Comparison of ENCODE assay signal across 13 cellular contexts in the genomic region with DNA sequence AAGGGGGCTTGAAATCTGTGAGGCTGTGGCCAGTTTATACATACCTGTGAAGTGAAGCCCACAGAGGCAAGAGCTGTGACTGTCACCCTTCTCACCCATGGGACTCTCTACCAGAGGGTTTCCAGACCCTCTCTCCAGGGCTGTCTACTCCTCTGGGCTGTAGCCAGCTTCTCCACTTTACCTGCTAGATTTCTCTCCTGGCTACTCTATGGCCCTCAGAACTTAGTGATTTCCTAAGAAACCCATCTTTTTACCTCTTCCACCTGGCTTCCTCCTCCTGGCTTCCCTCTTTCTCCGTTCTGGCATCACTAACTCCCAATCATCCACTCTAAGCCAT.
A peak's percentile ranks its signal among the peaks of the same experiment; 100 is the strongest.
DNase-seq lines count a peak whose midpoint lies in the region; ATAC-seq and TF ChIP-seq lines count a peak whose summit lies in the region.
"Had no signal": no experiment of that assay in that cellular context is flagged by ENCODE, and none has a peak within 500 bp of the region (broad histone marks: within the 10 kb centered on the region; RNA-seq: fewer than 3 reads in every experiment).

No MANE protein-coding gene starts in this region.

- H3K4me2 ChIP-seq in HCT116 (ENCODE audit: low read length), result no peak overlapping the region

- H3K27me3 ChIP-seq in HCT116 (ENCODE audit: insufficient read depth, low read length) (no peaks in the 10 kb centered on the region), esophagus muscularis mucosa (no peaks in the 10 kb centered on the region), ascending aorta (no peaks in the 10 kb centered on the region)

- no peak overlapping the region for H2AFZ ChIP-seq in HCT116 (ENCODE audit: low read depth, low read length, poor library complexity, severe bottlenecking)

- WGBS in esophagus muscularis mucosa, result 0% methylated on average over 1 of the region's 1 CpG

- peaks cover 25% of the 10 kb centered on the region for H3K4me1 Mint-ChIP-seq in HFFc6 (ENCODE audit: low read depth)
- H3K4me1 Mint-ChIP-seq in stimulated activated memory B cell treated with anti-CD40 and anti-IgM and Interleukin-4, amounts not matched to agents 10 μg/mL and 1 μg/mL and 100 μg/mL, for 72 hours, result peaks cover 20% of the 10 kb centered on the region

- H3K4me1 ChIP-seq in HCT116 (ENCODE audit: control insufficient read depth in 1 of 2, insufficient read depth in 2 of 2, low read length in 2 of 2) (peaks cover 0 to 4% of the 10 kb centered on the region in 2 experiments; a peak in 1 of 4 replicates), esophagus muscularis mucosa (peaks cover 0 to 11% (median 2%) of the 10 kb centered on the region in 4 donors), ascending aorta (no peaks in the 10 kb centered on the region)

- H3K27ac ChIP-seq in HCT116 (ENCODE audit: low read depth, low read length) (no peak overlapping the region), esophagus muscularis mucosa (replicated peaks in 1 of 4) (no peak overlapping the region), ascending aorta (no peak overlapping the region)

- DNase-seq in HCT116 (ENCODE audit: low read depth, low spot score) (no peak), HFFc6 (no peak), esophagus muscularis mucosa (ENCODE audit: extremely low spot score) (peak; percentile 70), NCI-H2029 treated with DMSO at 0.1 percent for 48 hours (lab: John Stamatoyannopoulos, UW) (no peak), ascending aorta (ENCODE audit: low spot score in 2 of 2) (no peak), HuH-7.5 (ENCODE audit: low spot score) (no peak)
- DNase-seq: C1 segment of cervical spinal cord; CD4-positive, alpha-beta memory T cell; COR-L47; DND-41; GOT3; H7 had no signal

- H3K27ac Mint-ChIP-seq in HFFc6, result peak overlapping the region; percentile 11; the same call in 1 of the 2 replicates
- H3K27ac Mint-ChIP-seq in stimulated activated memory B cell treated with anti-CD40 and anti-IgM and Interleukin-4, amounts not matched to agents 10 μg/mL and 1 μg/mL and 100 μg/mL, for 72 hours, result peak overlapping the region; percentile 24

- POLR2A ChIA-PET in HCT116 (lab: Charles Lee), result no interaction called here

- H3K36me3 ChIP-seq in HCT116 (ENCODE audit: control insufficient read depth in 1 of 2, insufficient read depth in 2 of 2, low read length in 2 of 2) (no peaks in the 10 kb centered on the region), esophagus muscularis mucosa (no peaks in the 10 kb centered on the region), ascending aorta (no peaks in the 10 kb centered on the region)

- H3K27me3 Mint-ChIP-seq in HFFc6 (ENCODE audit: insufficient read depth), result peaks cover 5% of the 10 kb centered on the region
- no peaks in the 10 kb centered on the region for H3K27me3 Mint-ChIP-seq in stimulated activated memory B cell treated with anti-CD40 and anti-IgM and Interleukin-4, amounts not matched to agents 10 μg/mL and 1 μg/mL and 100 μg/mL, for 72 hours

- RAD21 ChIA-PET in HCT116 (lab: Charles Lee; ENCODE audit: low non-redundant PET in 1 of 2, low total read pairs in 2 of 2, uncharacterized antibody in 2 of 2, unreplicated experiment in 2 of 2), result interaction anchor here in 1 of 2 experiments (1.4 kb wide), 1 partner anchor 520 kb away, joined by 4 read pairs; no protein-coding TSS in a partner anchor

- H4K20me1 ChIP-seq in HCT116 (ENCODE audit: insufficient read depth), result no peaks in the 10 kb centered on the region

- no peaks in the 10 kb centered on the region for H3K9me2 ChIP-seq in HCT116 (ENCODE audit: insufficient read depth)

- H3K4me3 ChIP-seq in HCT116 (replicated peaks in 1 of 2; ENCODE audit: low read depth in 1 of 2, low read length in 2 of 2), result no peak overlapping the region
- H3K4me3 ChIP-seq in esophagus muscularis mucosa, result no peak overlapping the region
- no peak overlapping the region for H3K4me3 ChIP-seq in ascending aorta

- no peak overlapping the region for H3K4me3 Mint-ChIP-seq in HFFc6
- no peak overlapping the region for H3K4me3 Mint-ChIP-seq in stimulated activated memory B cell treated with anti-CD40 and anti-IgM and Interleukin-4, amounts not matched to agents 10 μg/mL and 1 μg/mL and 100 μg/mL, for 72 hours
- H3K4me3 Mint-ChIP-seq: CD4-positive, alpha-beta memory T cell had no signal

- H3K36me3 Mint-ChIP-seq in HFFc6 (ENCODE audit: low read depth), result no peaks in the 10 kb centered on the region
- H3K36me3 Mint-ChIP-seq in stimulated activated memory B cell treated with anti-CD40 and anti-IgM and Interleukin-4, amounts not matched to agents 10 μg/mL and 1 μg/mL and 100 μg/mL, for 72 hours, result no peaks in the 10 kb centered on the region
- H3K36me3 Mint-ChIP-seq: CD4-positive, alpha-beta memory T cell had no signal

- TF ChIP-seq POLR2A in HCT116 (IDR thresholded peaks at IDR 0.05; ENCODE audit: borderline replicate concordance, extremely low read depth, insufficient read depth, insufficient read length), result no peak
- TF ChIP-seq POLR2A in esophagus muscularis mucosa (IDR thresholded peaks at IDR 0.05; ENCODE audit: low read depth), result no peak

- no peak for TF ChIP-seq EP300 in esophagus muscularis mucosa (IDR thresholded peaks at IDR 0.05)

- H3K9ac ChIP-seq in HCT116 (ENCODE audit: low read length), result no peak overlapping the region

- intact Hi-C loops in HCT116 (cut with micrococcal nuclease), result no loop called here
- intact Hi-C loops in esophagus muscularis mucosa (cut with DNase I), result no loop called here
- intact Hi-C loops in ascending aorta (cut with DNase I), result no loop called here

- no peaks in the 10 kb centered on the region for H3K79me2 ChIP-seq in HCT116 (ENCODE audit: insufficient read depth, low read length)

- CTCF ChIA-PET in HCT116 (lab: Charles Lee), result interaction anchor here (1.0 to 2.2 kb wide), 4 partner anchors 69 to 1024 kb away, joined by 3 to 10 read pairs (median 4); no protein-coding TSS in a partner anchor

- H3K9me3 ChIP-seq in HCT116 (ENCODE audit: control insufficient read depth in 1 of 2, insufficient read depth in 1 of 2, low read depth in 1 of 2, low read length in 2 of 2) (no peaks in the 10 kb centered on the region), esophagus muscularis mucosa (no peaks in the 10 kb centered on the region), ascending aorta (no peaks in the 10 kb centered on the region)

- no TSS peak for BruUV-seq in HCT116 (replicated peaks; lab: Mats Ljungman, UMichigan)

- H3K9me3 Mint-ChIP-seq in HFFc6, result no peaks in the 10 kb centered on the region
- H3K9me3 Mint-ChIP-seq in stimulated activated memory B cell treated with anti-CD40 and anti-IgM and Interleukin-4, amounts not matched to agents 10 μg/mL and 1 μg/mL and 100 μg/mL, for 72 hours, result no peaks in the 10 kb centered on the region
- H3K9me3 Mint-ChIP-seq: CD4-positive, alpha-beta memory T cell had no signal

- no peak for TF ChIP-seq RAD21 in HCT116 (IDR thresholded peaks at IDR 0.05; ENCODE audit: low read depth)

- no peak for TF ChIP-seq CTCF in HCT116 (IDR thresholded peaks at IDR 0.05 in 2 of 3, conservative IDR thresholded peaks at IDR 0.05 in 1 of 3; ENCODE audit: borderline replicate concordance in 1 of 3, insufficient read depth in 1 of 3, low read depth in 2 of 3, low read length in 2 of 3)
- TF ChIP-seq CTCF in HFFc6 (IDR thresholded peaks at IDR 0.05), result no peak
- TF ChIP-seq CTCF in esophagus muscularis mucosa (IDR thresholded peaks at IDR 0.05), result no peak
- no peak for TF ChIP-seq CTCF in ascending aorta (IDR thresholded peaks at IDR 0.05)

- peak; percentile 16; the same call in 1 of the 2 replicates for ATAC-seq in HCT116
- no peak for ATAC-seq in stimulated activated memory B cell treated with anti-CD40 and anti-IgM and Interleukin-4, amounts not matched to agents 10 μg/mL and 1 μg/mL and 100 μg/mL, for 72 hours

TF ChIP-seq in HCT116, 20 proteins besides CTCF, POLR2A, EP300 and RAD21 (continues in another document):
- TF ChIP-seq MAX (IDR thresholded peaks at IDR 0.05) (no peak), YY1 (IDR thresholded peaks at IDR 0.05; ENCODE audit: extremely low read depth, insufficient replicate concordance, low read depth, low read length) (no peak), SIN3A (IDR thresholded peaks at IDR 0.05; ENCODE audit: low read depth) (no peak), JUND (IDR thresholded peaks at IDR 0.05) (no peak), CEBPB (IDR thresholded peaks at IDR 0.05; ENCODE audit: low read depth) (no peak), EGR1 (IDR thresholded peaks at IDR 0.05; ENCODE audit: low read depth) (no peak), EZH2phosphoT487 (IDR thresholded peaks at IDR 0.05; ENCODE audit: borderline replicate concordance) (no peak), CBX3 (IDR thresholded peaks at IDR 0.05; ENCODE audit: low read depth) (no peak)
- TF ChIP-seq, protein P1, sequence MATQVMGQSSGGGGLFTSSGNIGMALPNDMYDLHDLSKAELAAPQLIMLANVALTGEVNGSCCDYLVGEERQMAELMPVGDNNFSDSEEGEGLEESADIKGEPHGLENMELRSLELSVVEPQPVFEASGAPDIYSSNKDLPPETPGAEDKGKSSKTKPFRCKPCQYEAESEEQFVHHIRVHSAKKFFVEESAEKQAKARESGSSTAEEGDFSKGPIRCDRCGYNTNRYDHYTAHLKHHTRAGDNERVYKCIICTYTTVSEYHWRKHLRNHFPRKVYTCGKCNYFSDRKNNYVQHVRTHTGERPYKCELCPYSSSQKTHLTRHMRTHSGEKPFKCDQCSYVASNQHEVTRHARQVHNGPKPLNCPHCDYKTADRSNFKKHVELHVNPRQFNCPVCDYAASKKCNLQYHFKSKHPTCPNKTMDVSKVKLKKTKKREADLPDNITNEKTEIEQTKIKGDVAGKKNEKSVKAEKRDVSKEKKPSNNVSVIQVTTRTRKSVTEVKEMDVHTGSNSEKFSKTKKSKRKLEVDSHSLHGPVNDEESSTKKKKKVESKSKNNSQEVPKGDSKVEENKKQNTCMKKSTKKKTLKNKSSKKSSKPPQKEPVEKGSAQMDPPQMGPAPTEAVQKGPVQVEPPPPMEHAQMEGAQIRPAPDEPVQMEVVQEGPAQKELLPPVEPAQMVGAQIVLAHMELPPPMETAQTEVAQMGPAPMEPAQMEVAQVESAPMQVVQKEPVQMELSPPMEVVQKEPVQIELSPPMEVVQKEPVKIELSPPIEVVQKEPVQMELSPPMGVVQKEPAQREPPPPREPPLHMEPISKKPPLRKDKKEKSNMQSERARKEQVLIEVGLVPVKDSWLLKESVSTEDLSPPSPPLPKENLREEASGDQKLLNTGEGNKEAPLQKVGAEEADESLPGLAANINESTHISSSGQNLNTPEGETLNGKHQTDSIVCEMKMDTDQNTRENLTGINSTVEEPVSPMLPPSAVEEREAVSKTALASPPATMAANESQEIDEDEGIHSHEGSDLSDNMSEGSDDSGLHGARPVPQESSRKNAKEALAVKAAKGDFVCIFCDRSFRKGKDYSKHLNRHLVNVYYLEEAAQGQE (IDR thresholded peaks at IDR 0.05; ENCODE audit: low read depth), result no peak
- TF ChIP-seq, protein P2, sequence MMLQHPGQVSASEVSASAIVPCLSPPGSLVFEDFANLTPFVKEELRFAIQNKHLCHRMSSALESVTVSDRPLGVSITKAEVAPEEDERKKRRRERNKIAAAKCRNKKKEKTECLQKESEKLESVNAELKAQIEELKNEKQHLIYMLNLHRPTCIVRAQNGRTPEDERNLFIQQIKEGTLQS (IDR thresholded peaks at IDR 0.05), result no peak
